Comparison of ENCODE assay signal across 2 cellular contexts in the genomic region with DNA sequence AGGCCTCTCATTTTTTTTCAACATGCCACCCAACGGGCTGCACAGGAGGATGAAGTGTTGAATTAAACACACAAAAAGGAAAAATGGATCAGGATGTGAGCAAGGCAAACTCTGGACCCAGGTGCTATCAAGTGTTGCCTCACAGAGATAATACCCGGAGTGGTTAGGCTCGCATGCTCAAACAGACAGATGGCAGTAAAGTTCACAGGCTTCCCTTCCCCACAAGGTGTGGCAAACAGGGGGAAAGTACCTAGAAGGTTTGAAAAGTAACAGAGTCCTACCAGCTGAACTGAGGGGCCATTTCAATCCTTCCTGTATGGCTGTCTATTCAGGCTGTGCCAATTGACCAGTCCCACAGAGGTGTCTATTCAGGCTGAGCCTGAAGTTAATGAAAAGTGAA.
TF ChIP-seq lines count a peak whose summit lies in the region.

No MANE protein-coding gene starts in this region.

TF ChIP-seq in liver, 16 proteins besides CTCF, POLR2A, EP300 and RAD21 (continued from another document):
- TF ChIP-seq, protein P1, sequence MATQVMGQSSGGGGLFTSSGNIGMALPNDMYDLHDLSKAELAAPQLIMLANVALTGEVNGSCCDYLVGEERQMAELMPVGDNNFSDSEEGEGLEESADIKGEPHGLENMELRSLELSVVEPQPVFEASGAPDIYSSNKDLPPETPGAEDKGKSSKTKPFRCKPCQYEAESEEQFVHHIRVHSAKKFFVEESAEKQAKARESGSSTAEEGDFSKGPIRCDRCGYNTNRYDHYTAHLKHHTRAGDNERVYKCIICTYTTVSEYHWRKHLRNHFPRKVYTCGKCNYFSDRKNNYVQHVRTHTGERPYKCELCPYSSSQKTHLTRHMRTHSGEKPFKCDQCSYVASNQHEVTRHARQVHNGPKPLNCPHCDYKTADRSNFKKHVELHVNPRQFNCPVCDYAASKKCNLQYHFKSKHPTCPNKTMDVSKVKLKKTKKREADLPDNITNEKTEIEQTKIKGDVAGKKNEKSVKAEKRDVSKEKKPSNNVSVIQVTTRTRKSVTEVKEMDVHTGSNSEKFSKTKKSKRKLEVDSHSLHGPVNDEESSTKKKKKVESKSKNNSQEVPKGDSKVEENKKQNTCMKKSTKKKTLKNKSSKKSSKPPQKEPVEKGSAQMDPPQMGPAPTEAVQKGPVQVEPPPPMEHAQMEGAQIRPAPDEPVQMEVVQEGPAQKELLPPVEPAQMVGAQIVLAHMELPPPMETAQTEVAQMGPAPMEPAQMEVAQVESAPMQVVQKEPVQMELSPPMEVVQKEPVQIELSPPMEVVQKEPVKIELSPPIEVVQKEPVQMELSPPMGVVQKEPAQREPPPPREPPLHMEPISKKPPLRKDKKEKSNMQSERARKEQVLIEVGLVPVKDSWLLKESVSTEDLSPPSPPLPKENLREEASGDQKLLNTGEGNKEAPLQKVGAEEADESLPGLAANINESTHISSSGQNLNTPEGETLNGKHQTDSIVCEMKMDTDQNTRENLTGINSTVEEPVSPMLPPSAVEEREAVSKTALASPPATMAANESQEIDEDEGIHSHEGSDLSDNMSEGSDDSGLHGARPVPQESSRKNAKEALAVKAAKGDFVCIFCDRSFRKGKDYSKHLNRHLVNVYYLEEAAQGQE (IDR thresholded peaks at IDR 0.05) = peak; percentile 37
- TF ChIP-seq HNF4G (IDR thresholded peaks at IDR 0.05) (peak; percentile 67), EGR1 (IDR thresholded peaks at IDR 0.05; ENCODE audit: low read depth in 2 of 2) (no peak), JUND (IDR thresholded peaks at IDR 0.05) (no peak), FOXA2 (IDR thresholded peaks at IDR 0.05) (peak; percentile 20), NR2F2 (IDR thresholded peaks at IDR 0.05) (no peak), TAF1 (conservative IDR thresholded peaks at IDR 0.05) (no peak)
- TF ChIP-seq, protein P2, sequence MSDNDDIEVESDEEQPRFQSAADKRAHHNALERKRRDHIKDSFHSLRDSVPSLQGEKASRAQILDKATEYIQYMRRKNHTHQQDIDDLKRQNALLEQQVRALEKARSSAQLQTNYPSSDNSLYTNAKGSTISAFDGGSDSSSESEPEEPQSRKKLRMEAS (IDR thresholded peaks at IDR 0.05) = peak; percentile 21
- TF ChIP-seq, protein P3, sequence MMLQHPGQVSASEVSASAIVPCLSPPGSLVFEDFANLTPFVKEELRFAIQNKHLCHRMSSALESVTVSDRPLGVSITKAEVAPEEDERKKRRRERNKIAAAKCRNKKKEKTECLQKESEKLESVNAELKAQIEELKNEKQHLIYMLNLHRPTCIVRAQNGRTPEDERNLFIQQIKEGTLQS (IDR thresholded peaks at IDR 0.05) = peak; percentile 29

TF ChIP-seq in HepG2, 621 proteins besides CTCF, POLR2A, EP300 and RAD21 (continued from another document):
- TF ChIP-seq, protein P4, sequence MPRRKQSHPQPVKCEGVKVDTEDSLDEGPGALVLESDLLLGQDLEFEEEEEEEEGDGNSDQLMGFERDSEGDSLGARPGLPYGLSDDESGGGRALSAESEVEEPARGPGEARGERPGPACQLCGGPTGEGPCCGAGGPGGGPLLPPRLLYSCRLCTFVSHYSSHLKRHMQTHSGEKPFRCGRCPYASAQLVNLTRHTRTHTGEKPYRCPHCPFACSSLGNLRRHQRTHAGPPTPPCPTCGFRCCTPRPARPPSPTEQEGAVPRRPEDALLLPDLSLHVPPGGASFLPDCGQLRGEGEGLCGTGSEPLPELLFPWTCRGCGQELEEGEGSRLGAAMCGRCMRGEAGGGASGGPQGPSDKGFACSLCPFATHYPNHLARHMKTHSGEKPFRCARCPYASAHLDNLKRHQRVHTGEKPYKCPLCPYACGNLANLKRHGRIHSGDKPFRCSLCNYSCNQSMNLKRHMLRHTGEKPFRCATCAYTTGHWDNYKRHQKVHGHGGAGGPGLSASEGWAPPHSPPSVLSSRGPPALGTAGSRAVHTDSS (CRISPR knock-in tag; conservative IDR thresholded peaks at IDR 0.05) = no peak
- TF ChIP-seq JUND (CRISPR knock-in tag; IDR thresholded peaks at IDR 0.05) (no peak), KMT2A (CRISPR knock-in tag; IDR thresholded peaks at IDR 0.05) (no peak), KLF15 (CRISPR knock-in tag; IDR thresholded peaks at IDR 0.05; ENCODE audit: borderline replicate concordance) (no peak), ZNF790 (CRISPR knock-in tag; IDR thresholded peaks at IDR 0.05; ENCODE audit: borderline replicate concordance) (no peak)
- TF ChIP-seq, protein P5, sequence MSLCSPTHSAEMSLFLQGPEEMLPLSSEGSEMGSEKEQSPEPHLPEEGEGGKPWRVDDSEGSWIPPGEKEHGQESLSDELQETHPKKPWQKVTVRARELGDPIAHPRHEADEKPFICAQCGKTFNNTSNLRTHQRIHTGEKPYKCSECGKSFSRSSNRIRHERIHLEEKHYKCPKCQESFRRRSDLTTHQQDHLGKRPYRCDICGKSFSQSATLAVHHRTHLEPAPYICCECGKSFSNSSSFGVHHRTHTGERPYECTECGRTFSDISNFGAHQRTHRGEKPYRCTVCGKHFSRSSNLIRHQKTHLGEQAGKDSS (CRISPR knock-in tag; IDR thresholded peaks at IDR 0.05; ENCODE audit: borderline replicate concordance, low read depth) = no peak
